Comparison of ENCODE assay signal across 21 cellular contexts in genomic region chr10:99526861-99527504, GRCh38. TPM values are rescaled to one million over a fixed set of nuclear protein-coding genes. Genes with fewer than 3 reads are reported as not detected.
"Had no signal": no experiment of that assay in that cellular context is flagged by ENCODE, and none has a peak within 500 bp of the region (broad histone marks: within the 10 kb centered on the region; RNA-seq: fewer than 3 reads in every experiment).

No MANE protein-coding gene starts in this region.

- H3K27ac ChIP-seq: epithelial cell of prostate, gastrocnemius medialis, right lobe of liver, thoracic aorta, uterus had no signal

- H3K36me3 ChIP-seq: gastrocnemius medialis, right lobe of liver, thoracic aorta, uterus had no signal

- DNase-seq: activated B cell treated with CpG ODN at 0.5 μM for 24 hours; activated CD4-positive, alpha-beta T cell treated with anti-CD3 and anti-CD28 coated beads, Interleukin-2, amount 10 ng/mL, durations not matched to agents 7 days and 5 days; activated CD8-positive, alpha-beta memory T cell treated with anti-CD3 and anti-CD28 coated beads for 24 hours; activated naive CD4-positive, alpha-beta T cell treated with anti-CD3 and anti-CD28 coated beads, Interleukin-2, amount 10 ng/mL, durations not matched to agents 7 days and 5 days; effector CD8-positive, alpha-beta T cell; gastrocnemius medialis; kidney; left ventricle myocardium superior; naive thymus-derived CD8-positive, alpha-beta T cell; nucleus accumbens; right lobe of liver; stimulated activated CD4-positive, alpha-beta T cell treated with anti-CD3 and anti-CD28 coated beads, Interleukin-12 subunit alpha, Interleukin-12 subunit beta, amount 100 ng/mL, for 4 hours; stimulated activated CD4-positive, alpha-beta T cell treated with anti-CD3 and anti-CD28 coated beads, Interleukin-2, amount 100 ng/mL, for 48 hours; T-helper 1 cell; uterus had no signal

- H3K4me1 ChIP-seq: right lobe of liver, uterus had no signal

- ATAC-seq: gastrocnemius medialis; left ventricle myocardium superior; naive thymus-derived CD8-positive, alpha-beta T cell; right lobe of liver had no signal

- H3K9me3 ChIP-seq: gastrocnemius medialis, right lobe of liver, thoracic aorta, uterus had no signal

- H3K4me3 ChIP-seq: right lobe of liver, thoracic aorta, uterus had no signal

RNA-seq across cellular contexts. Expression of gene NKX2-3, which starts 5.8 kb away (rescaled TPM):
- total RNA-seq: activated B cell treated with CpG ODN at 0.5 μM for 24 hours; activated CD4-positive, alpha-beta T cell treated with anti-CD3 and anti-CD28 coated beads, Interleukin-2, amount 10 ng/mL, durations not matched to agents 7 days and 5 days; activated T-helper 2 cell treated with anti-CD3 and anti-CD28 coated beads, Interferon-gamma antibody, Interleukin-2, Interleukin-4, amounts not matched to agents 10 μg/mL and 5 μg/mL and 100 μg/mL, durations not matched to agents 14 hours and 24 hours and 36 hours; cardiac septum; gastrocnemius medialis; kidney; left ventricle myocardium superior; mesothelial cell of epicardium; naive thymus-derived CD8-positive, alpha-beta T cell; progenitor cell of endocrine pancreas; uterus had no signal
- polyA plus RNA-seq: naive thymus-derived CD8-positive, alpha-beta T cell had no signal
